8 cellular contexts compared by ENCODE assay signal in the genomic region with DNA sequence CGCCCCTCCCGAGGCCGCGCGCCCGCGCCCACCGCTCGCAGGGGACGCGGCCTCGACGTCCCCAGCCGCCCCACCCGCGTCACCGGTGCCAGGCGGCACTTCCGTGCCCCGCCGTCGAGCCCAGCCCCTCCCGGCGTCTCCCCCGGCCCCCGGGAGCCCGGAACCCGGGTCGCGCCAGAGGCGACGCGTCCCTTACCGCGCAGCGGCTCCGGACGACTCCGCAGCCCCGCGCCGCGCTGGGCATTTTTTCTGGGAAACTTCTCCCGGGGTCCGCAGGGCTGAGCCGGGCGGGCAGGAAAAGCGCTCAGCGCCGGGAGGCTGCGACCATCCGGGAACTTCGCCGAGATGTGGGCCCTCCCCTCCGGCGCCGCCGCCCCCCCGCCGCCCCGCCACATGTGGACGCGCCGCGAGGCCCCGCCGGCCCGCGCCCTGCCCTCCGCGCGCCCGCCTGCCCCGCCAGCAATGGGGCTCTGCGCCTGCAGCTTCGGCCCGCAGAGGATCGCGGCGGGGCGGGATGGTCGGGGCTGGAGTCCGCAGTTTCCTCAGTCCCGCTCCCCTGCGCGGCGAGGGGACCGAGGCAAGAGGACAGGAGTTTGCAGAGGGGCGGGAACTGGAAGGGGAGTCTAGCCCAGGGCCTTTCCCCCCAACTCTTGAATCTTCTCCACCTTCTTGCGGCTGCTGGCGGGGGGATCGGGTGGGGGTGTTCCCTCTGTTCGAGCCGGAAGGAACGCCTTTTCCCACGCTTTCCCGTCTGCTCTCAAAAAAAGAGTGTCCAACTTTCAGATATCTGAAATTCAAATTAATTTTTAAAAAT.
DNase-seq lines count a peak whose midpoint lies in the region; ATAC-seq lines count a peak whose summit lies in the region.

No MANE protein-coding gene starts in this region.

- peaks cover 4% of the 10 kb centered on the region for H3K27me3 Mint-ChIP-seq in activated naive CD4-positive, alpha-beta T cell treated with anti-CD3 and anti-CD28 coated beads, Interleukin-2, amount 10 ng/mL, durations not matched to agents 7 days and 5 days

- ATAC-seq in HG03025 (IDR thresholded peaks at IDR 0.05; ENCODE audit: low FRiP score, unreplicated experiment): peak; percentile 55

- no peaks in the 10 kb centered on the region for H3K27me3 ChIP-seq in thymus (ENCODE audit: control insufficient read depth, insufficient read depth)

- H3K36me3 Mint-ChIP-seq in activated naive CD4-positive, alpha-beta T cell treated with anti-CD3 and anti-CD28 coated beads, Interleukin-2, amount 10 ng/mL, durations not matched to agents 7 days and 5 days: peaks cover 20% of the 10 kb centered on the region

- DNase-seq in SKM-1 treated with dmso at 0.1 percent for 144 hours (lab: John Stamatoyannopoulos, UW; ENCODE audit: unreplicated experiment) (peak; percentile 34), SKM-1 (lab: John Stamatoyannopoulos, UW; ENCODE audit: unreplicated experiment) (no peak), RPMI7951 (ENCODE audit: low read depth) (peak; percentile 73), glomerular visceral epithelial cell (ENCODE audit: extremely low spot score) (peak; percentile 72), nucleus accumbens (lab: John Stamatoyannopoulos, UW) (peak in 48 of 56 donors; percentile 20 to 83 (median 61))
- peak; percentile 75 for DNase-seq in activated naive CD4-positive, alpha-beta T cell treated with anti-CD3 and anti-CD28 coated beads, Interleukin-2, amount 10 ng/mL, durations not matched to agents 7 days and 5 days

- peak overlapping the region; percentile 88 for H3K27ac Mint-ChIP-seq in activated naive CD4-positive, alpha-beta T cell treated with anti-CD3 and anti-CD28 coated beads, Interleukin-2, amount 10 ng/mL, durations not matched to agents 7 days and 5 days

- H3K9me3 ChIP-seq in thymus (ENCODE audit: control insufficient read depth): no peaks in the 10 kb centered on the region

- H3K4me3 Mint-ChIP-seq in activated naive CD4-positive, alpha-beta T cell treated with anti-CD3 and anti-CD28 coated beads, Interleukin-2, amount 10 ng/mL, durations not matched to agents 7 days and 5 days: peak overlapping the region; percentile 89

- WGBS in thymus: under 1% methylated on average over 97 of the region's 97 CpGs

- H3K27ac ChIP-seq in thymus (ENCODE audit: low read depth): peak overlapping the region; percentile 69

- H3K36me3 ChIP-seq in thymus (ENCODE audit: control insufficient read depth, insufficient read depth): no peaks in the 10 kb centered on the region

- CTCF ChIA-PET in activated naive CD4-positive, alpha-beta T cell treated with anti-CD3 and anti-CD28 coated beads, Interleukin-2, amount 10 ng/mL, durations not matched to agents 7 days and 5 days (lab: Charles Lee): interaction anchor here (1.1 to 11.5 kb wide), 7 partner anchors 11 to 220 kb away, joined by 3 to 272 read pairs (median 17); partner anchors contain the start of gene WIPF1

- H3K4me1 Mint-ChIP-seq in activated naive CD4-positive, alpha-beta T cell treated with anti-CD3 and anti-CD28 coated beads, Interleukin-2, amount 10 ng/mL, durations not matched to agents 7 days and 5 days: peaks cover 54% of the 10 kb centered on the region

- peak overlapping the region; percentile 95 for H3K4me3 ChIP-seq in thymus (ENCODE audit: low read length)

- peaks cover 21% of the 10 kb centered on the region for H3K4me1 ChIP-seq in thymus (ENCODE audit: control insufficient read depth, insufficient read depth, low read length)

- H3K9me3 Mint-ChIP-seq in activated naive CD4-positive, alpha-beta T cell treated with anti-CD3 and anti-CD28 coated beads, Interleukin-2, amount 10 ng/mL, durations not matched to agents 7 days and 5 days: no peaks in the 10 kb centered on the region
